ENCODE assay signal across 24 cellular contexts in the genomic region with DNA sequence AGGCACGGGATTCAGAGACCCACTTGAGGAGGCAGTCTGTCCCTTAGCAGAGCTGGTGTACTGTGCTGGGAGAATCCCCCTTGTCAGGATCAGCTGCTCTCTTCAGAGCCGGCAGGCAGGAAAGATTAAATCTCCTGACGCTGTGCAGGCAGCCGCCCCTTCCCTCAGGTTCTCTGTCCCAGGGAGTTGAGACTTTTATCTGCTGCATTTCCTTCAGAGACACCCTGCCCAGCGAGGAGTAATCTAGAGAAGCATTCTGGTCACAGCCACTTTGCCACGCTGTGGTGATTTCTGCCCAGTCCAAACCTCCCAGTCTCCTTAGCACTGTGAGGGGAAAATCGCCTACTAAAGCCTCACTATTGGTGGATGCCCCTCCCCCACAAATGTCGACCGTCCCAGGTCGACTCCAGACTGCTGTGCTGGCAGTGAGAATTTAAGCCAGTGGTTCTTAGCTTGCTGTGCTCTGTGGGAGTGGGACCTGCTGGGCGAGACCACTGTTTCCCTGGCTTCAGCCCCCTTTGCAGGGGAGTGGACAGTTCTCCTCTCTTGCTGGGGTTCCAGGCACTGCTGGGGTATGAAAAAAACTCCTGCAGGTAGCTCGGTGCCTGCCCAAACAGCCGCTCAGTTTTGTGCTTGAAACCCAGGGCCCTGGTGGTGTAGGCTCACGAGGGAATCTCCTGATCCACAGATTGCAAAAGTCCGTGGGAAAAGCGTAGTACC.
DNase-seq lines count a peak whose midpoint lies in the region; ATAC-seq, FAIRE-seq and TF ChIP-seq lines count a peak whose summit lies in the region.
"Had no signal": no experiment of that assay in that cellular context is flagged by ENCODE, and none has a peak within 500 bp of the region (broad histone marks: within the 10 kb centered on the region; RNA-seq: fewer than 3 reads in every experiment).

No MANE protein-coding gene starts in this region.

- H3K36me3 ChIP-seq in H1 (ENCODE audit: control insufficient read depth in 2 of 4, insufficient read depth in 4 of 4, low read length in 3 of 4) (no peaks in the 10 kb centered on the region), mesendoderm (ENCODE audit: control insufficient read depth, insufficient read depth, low read length) (no peaks in the 10 kb centered on the region), upper lobe of right lung (no peaks in the 10 kb centered on the region), heart left ventricle (no peaks in the 10 kb centered on the region)
- H3K36me3 ChIP-seq: BLaER1 treated with 17β-estradiol and CSF1 and Interleukin-3, amounts not matched to agents 10 nM and 100 nM; Peyer's patch had no signal

- H2BK120ac ChIP-seq in H1 (replicated peaks; ENCODE audit: low read depth, low read length) (no peak overlapping the region), mesendoderm (ENCODE audit: low read depth, low read length) (no peak overlapping the region)

- CTCF ChIA-PET in H1 (lab: Charles Lee; ENCODE audit: partially characterized antibody): interaction anchor here (0.9 to 1.5 kb wide), 2 partner anchors 10 to 12 kb away, joined by 3 read pairs; no protein-coding TSS in a partner anchor

- H2AK5ac ChIP-seq in H1 (ENCODE audit: low read depth, low read length) (no peak overlapping the region), mesendoderm (ENCODE audit: low read length) (no peak overlapping the region)

- H4K20me1 ChIP-seq in H1 (replicated peaks in 1 of 2; ENCODE audit: control insufficient read depth in 1 of 2, insufficient read depth in 2 of 2, low read length in 2 of 2): no peaks in the 10 kb centered on the region
- H4K20me1 ChIP-seq: BLaER1 treated with 17β-estradiol and CSF1 and Interleukin-3, amounts not matched to agents 10 nM and 100 nM had no signal

- TF ChIP-seq POLR2A in H1 (IDR thresholded peaks at IDR 0.05; ENCODE audit: control extremely low read depth in 1 of 2, low read depth in 2 of 2, low read length in 2 of 2) (no peak), heart left ventricle (IDR thresholded peaks at IDR 0.05) (no peak)

- TF ChIP-seq RAD21 in H1 (IDR thresholded peaks at IDR 0.05 in 1 of 2, conservative IDR thresholded peaks at IDR 0.05 in 1 of 2; ENCODE audit: low read depth in 2 of 2, low read length in 2 of 2): no peak

- POLR2A ChIA-PET in H1 (lab: Charles Lee; ENCODE audit: partially characterized antibody): interaction anchor here (0.5 kb wide), 1 partner anchor 726 kb away, joined by 3 read pairs; no protein-coding TSS in a partner anchor

- no peak for TF ChIP-seq CTCF in H1 (IDR thresholded peaks at IDR 0.05; ENCODE audit: control extremely low read depth in 1 of 3, insufficient read depth in 1 of 3, low read depth in 1 of 3, low read length in 3 of 3)
- no peak for TF ChIP-seq CTCF in upper lobe of right lung (IDR thresholded peaks at IDR 0.05)
- no peak for TF ChIP-seq CTCF in heart left ventricle (IDR thresholded peaks at IDR 0.05)

- H3K4me1 ChIP-seq in H1 (replicated peaks in 1 of 4; ENCODE audit: control insufficient read depth in 3 of 4, insufficient read depth in 4 of 4, low read length in 3 of 4) (peaks cover 0 to 4% (median 0%) of the 10 kb centered on the region in 4 experiments; a peak in 3 of 7 replicates), mesendoderm (ENCODE audit: control insufficient read depth, low read depth, low read length) (no peaks in the 10 kb centered on the region), upper lobe of right lung (no peaks in the 10 kb centered on the region), heart left ventricle (no peaks in the 10 kb centered on the region)
- H3K4me1 ChIP-seq: Peyer's patch had no signal

- no peaks in the 10 kb centered on the region for H3K23me2 ChIP-seq in H1 (ENCODE audit: low read depth, low read length)

- DNase-seq in NCI-H82 (lab: John Stamatoyannopoulos, UW) (peak; percentile 5), NCI-H82 treated with DMSO at 0.1 percent for 48 hours (lab: John Stamatoyannopoulos, UW; ENCODE audit: unreplicated experiment) (no peak), H1 (ENCODE audit: low read depth in 1 of 2, low spot score in 2 of 2) (no peak), mesendoderm (peak; percentile 54), upper lobe of right lung (peak; percentile 35), DMS79 treated with DMSO at 0.1 percent for 48 hours (lab: John Stamatoyannopoulos, UW) (no peak), heart left ventricle (no peak), COLO668 (lab: John Stamatoyannopoulos, UW; ENCODE audit: unreplicated experiment) (no peak)
- DNase-seq: ACHN, Calu3, DMS153, GF-D8, HCEC 1CT, KBM-7, MM.1S, NCI-H1092, NCI-H1436, NCI-H187 treated with DMSO at 0.1 percent for 48 hours, NCI-H2107, NCI-H446 treated with DMSO at 0.1 percent for 48 hours, NCI-H748 treated with DMSO at 0.1 percent for 48 hours, Peyer's patch had no signal

- H3K27ac ChIP-seq in H1 (ENCODE audit: low read depth, low read length) (no peak overlapping the region), mesendoderm (ENCODE audit: low read depth, low read length) (no peak overlapping the region), upper lobe of right lung (no peak overlapping the region), heart left ventricle (no peak overlapping the region)
- H3K27ac ChIP-seq: 22Rv1; BLaER1 treated with 17β-estradiol and CSF1 and Interleukin-3, amounts not matched to agents 10 nM and 100 nM; Peyer's patch had no signal

- H3K79me2 ChIP-seq in H1 (ENCODE audit: control insufficient read depth in 1 of 2, insufficient read depth in 2 of 2, low read length in 2 of 2): no peaks in the 10 kb centered on the region
- no peaks in the 10 kb centered on the region for H3K79me2 ChIP-seq in mesendoderm (ENCODE audit: control insufficient read depth, insufficient read depth, low read length)

- 87% methylated on average over 16 of the region's 16 CpGs; no CpG with 5 or more reads in 1 of the 2 experiments for WGBS in H1 (ENCODE audit: extremely low coverage in 1 of 2, insufficient coverage in 1 of 2, insufficient read length in 1 of 2, insufficient replicate concordance in 2 of 2, low coverage in 1 of 2, low lambda C conversion rate in 2 of 2, missing lambda C conversion rate in 1 of 2), 2 experiments
- WGBS in mesendoderm (ENCODE audit: extremely low coverage, insufficient coverage, low lambda C conversion rate): no CpG with 5 or more reads among the region's 16 CpGs
- 47 to 58% (median 48%) methylated on average over 12 to 16 of the region's 16 CpGs for WGBS in heart left ventricle, 4 donors

- FAIRE-seq in H1 (lab: Jason Lieb, UNC): no peak

- intact Hi-C loops in upper lobe of right lung (cut with DNase I): no loop called here
- intact Hi-C loops in heart left ventricle (cut with DNase I): no loop called here

- H2AFZ ChIP-seq in H1 (ENCODE audit: low read length): peak overlapping the region; percentile 97

- no peak overlapping the region for H2BK12ac ChIP-seq in H1 (ENCODE audit: low read depth, low read length)

- peaks cover 0 to 5% of the 10 kb centered on the region in 2 experiments; a peak in 2 of 4 replicates for H3K9me3 ChIP-seq in H1 (ENCODE audit: insufficient read depth in 2 of 2, low read depth in 1 of 2, low read length in 1 of 2)
- no peaks in the 10 kb centered on the region for H3K9me3 ChIP-seq in upper lobe of right lung
- peaks cover 0 to 15% (median 1%) of the 10 kb centered on the region in 12 donors for H3K9me3 ChIP-seq in heart left ventricle

- no peak for TF ChIP-seq EP300 in H1 (IDR thresholded peaks at IDR 0.05; ENCODE audit: borderline replicate concordance in 1 of 2, low read depth in 2 of 2, low read length in 2 of 2)

- H3K4me3 ChIP-seq in H1 (ENCODE audit: extremely low read depth in 1 of 4, insufficient read depth in 2 of 4, low read depth in 3 of 4, low read length in 4 of 4): no peak overlapping the region
- no peak overlapping the region for H3K4me3 ChIP-seq in mesendoderm (ENCODE audit: low read length)
- no peak overlapping the region for H3K4me3 ChIP-seq in upper lobe of right lung
- no peak overlapping the region for H3K4me3 ChIP-seq in heart left ventricle
- H3K4me3 ChIP-seq: BLaER1 treated with 17β-estradiol and CSF1 and Interleukin-3, amounts not matched to agents 10 nM and 100 nM; Peyer's patch had no signal

- peak overlapping the region; percentile 80 for H4K8ac ChIP-seq in H1 (ENCODE audit: extremely low read depth, insufficient read depth, low read length)
- H4K8ac ChIP-seq in mesendoderm (ENCODE audit: low read depth, low read length): no peak overlapping the region

- no peak overlapping the region for H4K5ac ChIP-seq in H1 (ENCODE audit: insufficient read length, low read depth, low read length)
- H4K5ac ChIP-seq in mesendoderm (ENCODE audit: low read length): no peak overlapping the region

- no peak overlapping the region for H3K14ac ChIP-seq in H1 (ENCODE audit: insufficient read length)

- no peak for ATAC-seq in upper lobe of right lung
- no peak for ATAC-seq in heart left ventricle

- H3K27me3 ChIP-seq in H1 (replicated peaks in 1 of 4; ENCODE audit: control insufficient read depth in 3 of 4, extremely low read depth in 1 of 4, insufficient read depth in 3 of 4, low read length in 3 of 4): no peaks in the 10 kb centered on the region
- H3K27me3 ChIP-seq in mesendoderm (ENCODE audit: insufficient read depth, low read length, poor library complexity): no peaks in the 10 kb centered on the region
- no peaks in the 10 kb centered on the region for H3K27me3 ChIP-seq in upper lobe of right lung
- H3K27me3 ChIP-seq in heart left ventricle: no peaks in the 10 kb centered on the region
- H3K27me3 ChIP-seq: BLaER1 treated with 17β-estradiol and CSF1 and Interleukin-3, amounts not matched to agents 10 nM and 100 nM; Peyer's patch had no signal

- H3K4me2 ChIP-seq in H1 (ENCODE audit: insufficient read depth in 1 of 2, low read depth in 2 of 2, low read length in 2 of 2) (peak overlapping the region; percentile 33 to 34; a peak in 1 of 4 replicates), mesendoderm (ENCODE audit: low read length) (no peak overlapping the region)
- H3K4me2 ChIP-seq: BLaER1 treated with 17β-estradiol and CSF1 and Interleukin-3, amounts not matched to agents 10 nM and 100 nM had no signal

- H3K79me1 ChIP-seq in H1 (ENCODE audit: low read depth, low read length) (no peaks in the 10 kb centered on the region), mesendoderm (ENCODE audit: low read length) (no peaks in the 10 kb centered on the region)

- H3K9ac ChIP-seq in H1 (replicated peaks in 1 of 4; ENCODE audit: extremely low read depth in 1 of 4, low read depth in 3 of 4, low read length in 3 of 4) (peak overlapping the region in 1 of 4 experiments; percentile 11; a peak in 1 of 7 replicates), mesendoderm (ENCODE audit: low read length) (no peak overlapping the region)
- H3K9ac ChIP-seq: BLaER1 treated with 17β-estradiol and CSF1 and Interleukin-3, amounts not matched to agents 10 nM and 100 nM had no signal

- no peak overlapping the region; the same call in 1 of the 2 replicates for H3K18ac ChIP-seq in H1 (ENCODE audit: extremely low read depth, low read length)
- no peak overlapping the region for H3K18ac ChIP-seq in mesendoderm (ENCODE audit: low read length)

- H3K23ac ChIP-seq in H1 (ENCODE audit: insufficient read length) (no peak overlapping the region), mesendoderm (ENCODE audit: low read length) (no peak overlapping the region)

- H2BK15ac ChIP-seq in H1 (ENCODE audit: low read length) (peak overlapping the region; percentile 61; the same call in 1 of the 2 replicates), mesendoderm (replicated peaks; ENCODE audit: low read depth) (no peak overlapping the region)

- H2BK5ac ChIP-seq in H1 (ENCODE audit: low read depth, low read length): no peak overlapping the region
- no peak overlapping the region for H2BK5ac ChIP-seq in mesendoderm (ENCODE audit: low read length)

- H3K56ac ChIP-seq in H1 (replicated peaks; ENCODE audit: insufficient read length, low read depth, low read length) (no peak overlapping the region), mesendoderm (ENCODE audit: low read length) (no peak overlapping the region)

- H4K91ac ChIP-seq in H1 (replicated peaks; ENCODE audit: insufficient read length, low read length): no peak overlapping the region

- H3K4ac ChIP-seq in H1 (replicated peaks; ENCODE audit: insufficient read length, low read depth, low read length) (no peak overlapping the region), mesendoderm (ENCODE audit: low read depth, low read length) (no peak overlapping the region)

- H2BK20ac ChIP-seq in H1 (ENCODE audit: low read length): no peak overlapping the region; the same call in 1 of the 2 replicates

Comparison
In these comparisons a context has a peak if more than half of its experiments do, and no peak if none do; other contexts are left out.
1. DNase-seq: peak in NCI-H82 (single experiment), mesendoderm (single experiment) and upper lobe of right lung (single experiment); none in NCI-H82 treated with DMSO at 0.1 percent for 48 hours (single experiment), H1 (0 of 2), DMS79 treated with DMSO at 0.1 percent for 48 hours (single experiment), heart left ventricle (0 of 5) and COLO668 (single experiment).